ENCODE assay signal across 8 cellular contexts in the genomic region with DNA sequence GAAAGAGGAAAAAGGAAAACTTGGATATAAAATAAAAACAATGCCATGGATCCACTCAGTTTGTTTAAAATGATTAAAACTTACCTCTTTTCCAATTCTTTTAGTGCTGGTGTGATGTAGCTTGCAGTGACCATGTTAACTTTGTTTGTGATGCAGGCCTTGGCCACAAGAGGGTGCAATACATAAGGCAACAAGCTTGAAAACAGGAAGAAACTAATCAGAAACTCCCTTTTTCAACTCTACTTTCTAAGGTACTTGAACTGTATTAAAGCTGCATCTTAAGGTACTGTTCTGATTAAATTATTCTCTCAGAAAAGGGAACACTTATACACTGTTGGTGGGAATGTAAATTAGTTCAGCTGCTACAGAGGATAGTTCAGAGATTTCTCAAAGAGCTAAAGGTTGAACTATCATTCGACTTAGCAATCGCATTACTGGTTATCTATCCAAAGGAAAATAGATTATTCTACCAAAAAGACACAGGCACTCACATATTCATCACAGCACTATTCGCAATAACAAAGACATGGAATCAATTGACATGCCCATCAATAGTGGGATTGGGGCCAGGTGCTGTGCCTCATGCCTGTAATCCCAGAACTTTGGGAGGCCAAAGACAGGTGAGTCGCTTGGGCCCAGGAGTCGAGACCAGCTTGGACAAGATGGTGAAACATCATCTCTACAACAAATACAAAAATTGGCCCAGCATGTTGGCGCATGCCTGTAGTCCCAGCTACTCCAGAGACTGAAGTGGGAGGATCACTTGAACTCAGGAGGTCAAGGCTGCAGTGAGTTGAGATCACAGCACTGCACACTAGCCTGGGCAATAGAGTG. TPM values are rescaled to one million over a fixed set of nuclear protein-coding genes. Genes with fewer than 3 reads are reported as not detected.
DNase-seq lines count a peak whose midpoint lies in the region; ATAC-seq, FAIRE-seq and TF ChIP-seq lines count a peak whose summit lies in the region.

No MANE protein-coding gene starts in this region.

- peak; percentile 62 for TF ChIP-seq CTCF in A549 (IDR thresholded peaks at IDR 0.05)
- TF ChIP-seq CTCF in brain microvascular endothelial cell (IDR thresholded peaks at IDR 0.05; ENCODE audit: low read depth, low read length, missing control alignments) = peak; percentile 93

- H3K9me3 ChIP-seq in A549 = no peaks in the 10 kb centered on the region
- H3K9me3 ChIP-seq in T-helper 17 cell (ENCODE audit: control insufficient read depth, low read length, poor library complexity, severe bottlenecking) = no peaks in the 10 kb centered on the region

- peak; percentile 39 to 73; a peak in 4 of 6 replicates for ATAC-seq in A549
- ATAC-seq in GM18498 (IDR thresholded peaks at IDR 0.05; ENCODE audit: unreplicated experiment) = peak; percentile 95
- peak; percentile 99 for ATAC-seq in HG02884 (IDR thresholded peaks at IDR 0.05; ENCODE audit: unreplicated experiment)
- ATAC-seq in T-helper 17 cell = peak; percentile 84

- no peak overlapping the region for H3K27ac Mint-ChIP-seq in T-helper 17 cell

- TF ChIP-seq EP300 in A549 (IDR thresholded peaks at IDR 0.05) = no peak

- no peak overlapping the region for H3K4me2 ChIP-seq in A549

- H3K36me3 ChIP-seq in brain microvascular endothelial cell (replicated peaks) = no peaks in the 10 kb centered on the region

- H3K4me3 Mint-ChIP-seq in T-helper 17 cell = no peak overlapping the region

- no peak overlapping the region for H3K4me3 ChIP-seq in A549
- no peak overlapping the region for H3K4me3 ChIP-seq in brain microvascular endothelial cell (ENCODE audit: low read depth, low read length)

- TF ChIP-seq POLR2A in A549 (IDR thresholded peaks at IDR 0.05; ENCODE audit: low read length) = no peak

- no peaks in the 10 kb centered on the region for H3K27me3 Mint-ChIP-seq in T-helper 17 cell

- H3K27me3 ChIP-seq in brain microvascular endothelial cell (replicated peaks) = no peaks in the 10 kb centered on the region

- H3K4me1 Mint-ChIP-seq in T-helper 17 cell = no peaks in the 10 kb centered on the region

- POLR2A ChIA-PET in A549 (lab: Yijun Ruan, JAX) = no interaction called here

- peak; percentile 4 to 71 for DNase-seq in A549 (ENCODE audit: low read depth in 1 of 2, low spot score in 1 of 2)
- DNase-seq in NCI-H1417 treated with DMSO at 0.1 percent for 48 hours (lab: John Stamatoyannopoulos, UW) = peak; percentile 5
- DNase-seq in T-helper 17 cell = peak in 2 of 3 donors; percentile 8 to 41
- DNase-seq in brain microvascular endothelial cell = peak; percentile 83
- peak; percentile 22 to 34 for DNase-seq in stimulated activated CD4-positive, alpha-beta T cell treated with anti-CD3 and anti-CD28 coated beads, Interleukin-1b, Interleukin-23, amount 100 ng/mL, for 4 hours (ENCODE audit: low read depth in 2 of 2)

- in situ Hi-C loops in brain microvascular endothelial cell (cut with HindIII; ENCODE audit: low pct_ligation_motif_present, low sequenced_read_pairs) = no loop called here

- FAIRE-seq in A549 (lab: Jason Lieb, UNC) = peak; percentile 83
- peak; percentile 96 for FAIRE-seq in islet of Langerhans (lab: Jason Lieb, UNC)

- H3K27ac ChIP-seq in A549 (no peak overlapping the region), brain microvascular endothelial cell (no peak overlapping the region)

- TF ChIP-seq RAD21 in A549 (conservative IDR thresholded peaks at IDR 0.05 in 1 of 2, IDR thresholded peaks at IDR 0.05 in 1 of 2) = peak in 1 of 2 experiments; percentile 63; a peak in 3 of 5 replicates

- H3K36me3 Mint-ChIP-seq in T-helper 17 cell (ENCODE audit: low read depth) = no peaks in the 10 kb centered on the region

- H3K4me1 ChIP-seq in A549 = no peaks in the 10 kb centered on the region

- CTCF ChIA-PET in A549 (lab: Yijun Ruan, JAX) = interaction anchor here (0.9 to 1.6 kb wide), 12 partner anchors 9 to 437 kb away, joined by 3 to 6 read pairs (median 3); a partner anchor contains a TSS

- WGBS in A549 (ENCODE audit: missing lambda C conversion rate) = 46% methylated on average over 6 of the region's 6 CpGs

TF ChIP-seq in A549, 52 proteins besides CTCF, POLR2A, EP300 and RAD21:
- TF ChIP-seq ESRRA (IDR thresholded peaks at IDR 0.05; ENCODE audit: borderline replicate concordance, low read length) (no peak), SMC3 (IDR thresholded peaks at IDR 0.05) (peak; percentile 45), JUN (IDR thresholded peaks at IDR 0.05) (no peak), ZFP36 (IDR thresholded peaks at IDR 0.05; ENCODE audit: borderline replicate concordance, partially characterized antibody) (no peak), ZSCAN20 (CRISPR knock-in tag; IDR thresholded peaks at IDR 0.05) (no peak), FOSL2 (IDR thresholded peaks at IDR 0.05) (no peak), FOSL2 (CRISPR knock-in tag; IDR thresholded peaks at IDR 0.05) (no peak)
- TF ChIP-seq, protein P1, sequence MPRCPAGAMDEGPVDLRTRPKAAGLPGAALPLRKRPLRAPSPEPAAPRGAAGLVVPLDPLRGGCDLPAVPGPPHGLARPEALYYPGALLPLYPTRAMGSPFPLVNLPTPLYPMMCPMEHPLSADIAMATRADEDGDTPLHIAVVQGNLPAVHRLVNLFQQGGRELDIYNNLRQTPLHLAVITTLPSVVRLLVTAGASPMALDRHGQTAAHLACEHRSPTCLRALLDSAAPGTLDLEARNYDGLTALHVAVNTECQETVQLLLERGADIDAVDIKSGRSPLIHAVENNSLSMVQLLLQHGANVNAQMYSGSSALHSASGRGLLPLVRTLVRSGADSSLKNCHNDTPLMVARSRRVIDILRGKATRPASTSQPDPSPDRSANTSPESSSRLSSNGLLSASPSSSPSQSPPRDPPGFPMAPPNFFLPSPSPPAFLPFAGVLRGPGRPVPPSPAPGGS (IDR thresholded peaks at IDR 0.05) = no peak
- TF ChIP-seq, protein P2, sequence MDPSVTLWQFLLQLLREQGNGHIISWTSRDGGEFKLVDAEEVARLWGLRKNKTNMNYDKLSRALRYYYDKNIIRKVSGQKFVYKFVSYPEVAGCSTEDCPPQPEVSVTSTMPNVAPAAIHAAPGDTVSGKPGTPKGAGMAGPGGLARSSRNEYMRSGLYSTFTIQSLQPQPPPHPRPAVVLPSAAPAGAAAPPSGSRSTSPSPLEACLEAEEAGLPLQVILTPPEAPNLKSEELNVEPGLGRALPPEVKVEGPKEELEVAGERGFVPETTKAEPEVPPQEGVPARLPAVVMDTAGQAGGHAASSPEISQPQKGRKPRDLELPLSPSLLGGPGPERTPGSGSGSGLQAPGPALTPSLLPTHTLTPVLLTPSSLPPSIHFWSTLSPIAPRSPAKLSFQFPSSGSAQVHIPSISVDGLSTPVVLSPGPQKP (IDR thresholded peaks at IDR 0.05; ENCODE audit: low read depth, low read length) = no peak

RNA-seq across cellular contexts. Expression of a gene that starts 50.9 kb away (rescaled TPM):
- 0.21 TPM in 2 replicates for polyA plus RNA-seq in A549 (2011; rRNA removed)
- 0.01 TPM in 1 of 2 replicates, not detected in the other for polyA plus RNA-seq in A549 (2012; cell fraction: cytosol; rRNA removed)
- polyA plus RNA-seq in A549 (2012; cell fraction: nucleus; rRNA removed) = 0.06 and 0.09 TPM in 2 replicates
- polyA plus RNA-seq in A549 (2017; fragmentation: RNase III; extraction: RNeasy Plus Mini Kit Qiagen cat#74134 plus additional on column Dnase treatment) = 0.04 to 0.05 TPM (median 0.04 TPM) in 3 replicates
- 0.12 and 0.15 TPM in 2 replicates for polyA minus RNA-seq in A549 (2011; rRNA and poly(A)+ RNA removed)
- 1 to 10 TPM; 1.6 to 3.6 TPM for total RNA-seq in T-helper 17 cell

Comparison
In these comparisons a context has a peak if more than half of its experiments do, and no peak if none do; other contexts are left out.
1. DNase-seq: peak in every context shown above with its lines; median percentile 83 in brain microvascular endothelial cell; 38 in A549; 28 in stimulated activated CD4-positive, alpha-beta T cell treated with anti-CD3 and anti-CD28 coated beads, Interleukin-1b, Interleukin-23, amount 100 ng/mL, for 4 hours; 24 in T-helper 17 cell; 5 in NCI-H1417 treated with DMSO at 0.1 percent for 48 hours.